In genomic region chr12:118360785-118361404, GRCh38 we compare ENCODE assay signal across 12 cellular contexts. TPM values are rescaled to one million over a fixed set of nuclear protein-coding genes. Genes with fewer than 3 reads are reported as not detected.
DNase-seq lines count a peak whose midpoint lies in the region; ATAC-seq and TF ChIP-seq lines count a peak whose summit lies in the region.
"Had no signal": no experiment of that assay in that cellular context is flagged by ENCODE, and none has a peak within 500 bp of the region (broad histone marks: within the 10 kb centered on the region; RNA-seq: fewer than 3 reads in every experiment).

No MANE protein-coding gene starts in this region.

- peaks cover 18% of the 10 kb centered on the region for H3K36me3 Mint-ChIP-seq in HFFc6 (ENCODE audit: low read depth)
- H3K36me3 Mint-ChIP-seq: stimulated activated effector memory CD8-positive, alpha-beta T cell treated with anti-CD3 and anti-CD28 coated beads, Interleukin-12 subunit alpha, Interleukin-12 subunit beta, amount 100 ng/mL, for 72 hours had no signal

- H3K4me3 Mint-ChIP-seq in HFFc6 = peak overlapping the region; percentile 45; the same call in 1 of the 2 replicates
- H3K4me3 Mint-ChIP-seq: activated CD4-positive, alpha-beta T cell treated with anti-CD3 and anti-CD28 coated beads for 36 hours; stimulated activated effector memory CD8-positive, alpha-beta T cell treated with anti-CD3 and anti-CD28 coated beads, Interleukin-12 subunit alpha, Interleukin-12 subunit beta, amount 100 ng/mL, for 72 hours had no signal

- H3K27me3 ChIP-seq in foreskin keratinocyte = no peaks in the 10 kb centered on the region

- ATAC-seq in foreskin keratinocyte (peak; percentile 73), HG02852 (IDR thresholded peaks at IDR 0.05; ENCODE audit: unreplicated experiment) (no peak)
- ATAC-seq: activated CD4-positive, alpha-beta T cell treated with anti-CD3 and anti-CD28 coated beads for 36 hours; stimulated activated effector memory CD8-positive, alpha-beta T cell treated with anti-CD3 and anti-CD28 coated beads, Interleukin-12 subunit alpha, Interleukin-12 subunit beta, amount 100 ng/mL, for 72 hours had no signal

- H3K9me3 Mint-ChIP-seq in HFFc6 = no peaks in the 10 kb centered on the region
- H3K9me3 Mint-ChIP-seq: stimulated activated effector memory CD8-positive, alpha-beta T cell treated with anti-CD3 and anti-CD28 coated beads, Interleukin-12 subunit alpha, Interleukin-12 subunit beta, amount 100 ng/mL, for 72 hours had no signal

- H3K27me3 Mint-ChIP-seq in HFFc6 (ENCODE audit: insufficient read depth) = no peaks in the 10 kb centered on the region
- H3K27me3 Mint-ChIP-seq: activated CD4-positive, alpha-beta T cell treated with anti-CD3 and anti-CD28 coated beads for 36 hours had no signal

- peaks cover 77% of the 10 kb centered on the region for H3K4me1 Mint-ChIP-seq in HFFc6 (ENCODE audit: low read depth)

- H3K4me1 ChIP-seq in foreskin keratinocyte = peaks cover 34% of the 10 kb centered on the region

- DNase-seq in AG09319 (ENCODE audit: extremely low read depth, low read depth) (peak; percentile 60), HFFc6 (peak; percentile 68), amniotic stem cell (lab: John Stamatoyannopoulos, UW) (peak; percentile 38), foreskin keratinocyte (peak in 1 of 2 donors; percentile 62), NCI-H187 (lab: John Stamatoyannopoulos, UW) (no peak), DMS79 (lab: John Stamatoyannopoulos, UW) (no peak), NCI-H187 treated with DMSO at 0.1 percent for 48 hours (lab: John Stamatoyannopoulos, UW) (no peak)
- DNase-seq: activated CD4-positive, alpha-beta T cell treated with anti-CD3 and anti-CD28 coated beads for 36 hours; activated effector memory CD4-positive, alpha-beta T cell treated with Interleukin-2 at 50 U/mL for 16 hours; NCI-H1105 had no signal

- TF ChIP-seq CTCF in AG09319 (IDR thresholded peaks at IDR 0.05; ENCODE audit: low read depth, low read length) (no peak), HFFc6 (IDR thresholded peaks at IDR 0.05) (no peak), foreskin keratinocyte (conservative IDR thresholded peaks at IDR 0.05) (no peak)

- H3K27ac ChIP-seq in foreskin keratinocyte = peak overlapping the region; percentile 16

- H3K27ac Mint-ChIP-seq in HFFc6 = peak overlapping the region; percentile 73
- H3K27ac Mint-ChIP-seq: activated CD4-positive, alpha-beta T cell treated with anti-CD3 and anti-CD28 coated beads for 36 hours had no signal

RNA-seq across cellular contexts. Expression of gene TAOK3, which starts 11.8 kb away (rescaled TPM):
- 10 to 100 TPM; 26.0 to 30.7 (median 28.0) TPM for total RNA-seq in HFFc6 (2021; fragmentation: NEBNext Ultra II Directional; extraction: Animal tissue kit (Norgen Biotek cat#: 25700))
- 30.4 and 31.7 TPM in 2 replicates for total RNA-seq in foreskin keratinocyte
- 8.7 and 10.4 TPM in 2 replicates for polyA plus RNA-seq in foreskin keratinocyte

RNA-seq across cellular contexts. Expression of gene SUDS3, which starts 15.5 kb away (rescaled TPM):
- total RNA-seq in HFFc6 (2021; fragmentation: NEBNext Ultra II Directional; extraction: Animal tissue kit (Norgen Biotek cat#: 25700)) = 10 to 100 TPM; 20.5 to 23.4 (median 22.8) TPM
- 32.7 and 32.8 TPM in 2 replicates for total RNA-seq in foreskin keratinocyte
- polyA plus RNA-seq in foreskin keratinocyte = 9.9 and 11.4 TPM in 2 replicates

Comparison
In these comparisons a context has a peak if more than half of its experiments do, and no peak if none do; other contexts are left out.
1. DNase-seq: peak in AG09319 (single experiment), HFFc6 (single experiment) and amniotic stem cell (single experiment); none in NCI-H187 (0 of 2), DMS79 (single experiment) and NCI-H187 treated with DMSO at 0.1 percent for 48 hours (single experiment).